ENCODE assay signal across 13 cellular contexts in the genomic region with DNA sequence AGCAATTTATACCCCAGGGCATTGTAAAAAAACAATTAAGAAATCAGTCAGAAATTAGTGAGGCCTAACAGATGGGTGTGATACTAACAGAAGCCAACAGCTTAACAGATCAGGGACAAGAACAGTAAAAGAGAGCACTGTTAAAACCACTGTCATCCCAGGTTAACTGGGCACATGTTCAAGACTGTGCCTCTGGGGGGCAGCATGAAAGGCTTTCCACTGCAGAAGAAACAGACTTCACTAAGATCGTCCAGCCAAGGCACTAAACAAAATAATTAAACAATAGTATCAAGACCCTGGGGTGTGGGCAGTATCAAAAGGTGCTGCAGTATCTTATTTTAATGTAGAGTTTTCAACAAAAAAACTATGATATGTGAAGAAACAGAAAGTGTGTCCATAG. TPM values are rescaled to one million over a fixed set of nuclear protein-coding genes. Genes with fewer than 3 reads are reported as not detected.
A peak's percentile ranks its signal among the peaks of the same experiment; 100 is the strongest.
DNase-seq lines count a peak whose midpoint lies in the region; ATAC-seq and TF ChIP-seq lines count a peak whose summit lies in the region.
"Had no signal": no experiment of that assay in that cellular context is flagged by ENCODE, and none has a peak within 500 bp of the region (broad histone marks: within the 10 kb centered on the region; RNA-seq: fewer than 3 reads in every experiment).

No MANE protein-coding gene starts in this region.

- no peak overlapping the region for H3K4me2 ChIP-seq in OCI-LY7 (ENCODE audit: low read length)

- no peak overlapping the region for H3K9ac ChIP-seq in colonic mucosa (ENCODE audit: low read depth in 2 of 2, low read length in 2 of 2)

- H3K9me3 ChIP-seq in OCI-LY7 (ENCODE audit: low read length) = no peaks in the 10 kb centered on the region
- no peaks in the 10 kb centered on the region for H3K9me3 ChIP-seq in colonic mucosa

- no peak overlapping the region for H3K4me3 ChIP-seq in OCI-LY7 (ENCODE audit: low read depth, low read length, poor library complexity, severe bottlenecking)
- H3K4me3 ChIP-seq in epithelial cell of proximal tubule (ENCODE audit: low read depth, low read length) = no peak overlapping the region
- H3K4me3 ChIP-seq in colonic mucosa = no peak overlapping the region

- no peaks in the 10 kb centered on the region for H3K9me2 ChIP-seq in OCI-LY7 (ENCODE audit: insufficient read depth, low read length)

- in situ Hi-C loops in ACHN (cut with HindIII; ENCODE audit: low pct_ligation_motif_present, low pct_unique_long_range_greater_than_20kb, low sequenced_read_pairs) = no loop called here

- no peak overlapping the region for H2AFZ ChIP-seq in OCI-LY7 (ENCODE audit: low read length)

- peak; percentile 49 for TF ChIP-seq CTCF in GM12872 (IDR thresholded peaks at IDR 0.05; ENCODE audit: insufficient read depth, low read depth, low read length)
- TF ChIP-seq CTCF in OCI-LY7 (conservative IDR thresholded peaks at IDR 0.05; ENCODE audit: low read length) = peak; percentile 37
- peak; percentile 55 for TF ChIP-seq CTCF in epithelial cell of proximal tubule (conservative IDR thresholded peaks at IDR 0.05; ENCODE audit: low read depth, low read length)
- no peak for TF ChIP-seq CTCF in colonic mucosa (IDR thresholded peaks at IDR 0.05)

- H3K36me3 ChIP-seq in OCI-LY7 (ENCODE audit: insufficient read depth, low read length) = no peaks in the 10 kb centered on the region
- no peaks in the 10 kb centered on the region for H3K36me3 ChIP-seq in colonic mucosa

- POLR2A ChIA-PET in OCI-LY7 (lab: Charles Lee) = interaction anchor here (1.1 kb wide), 1 partner anchor 109 kb away, joined by 3 read pairs; no protein-coding TSS in a partner anchor

- no peak for ATAC-seq in left cardiac atrium
- ATAC-seq: stimulated activated naive B cell treated with anti-CD40 and anti-IgM and Interleukin-4, amounts not matched to agents 10 μg/mL and 1 μg/mL and 100 μg/mL, for 72 hours had no signal

- H3K27me3 ChIP-seq in colonic mucosa = no peaks in the 10 kb centered on the region

- DNase-seq in ACHN (peak; percentile 1), OCI-LY7 (ENCODE audit: low spot score) (no peak), epithelial cell of proximal tubule (ENCODE audit: low read depth) (no peak), activated gamma-delta T cell treated with Interleukin-2 at 50 U/mL for 16 hours (no peak), iPS-NIHi11 (ENCODE audit: low spot score) (no peak), colonic mucosa (no peak), left cardiac atrium (no peak)
- DNase-seq: GF-D8; NCI-H748 treated with DMSO at 0.1 percent for 48 hours; SIG-M5; stimulated activated CD4-positive, alpha-beta T cell treated with anti-CD3 and anti-CD28 coated beads, Interleukin-4, amount 100 ng/mL, for 1 hour; stimulated activated naive B cell treated with anti-CD40 and anti-IgM and Interleukin-4, amounts not matched to agents 10 μg/mL and 1 μg/mL and 100 μg/mL, for 72 hours had no signal

- CTCF ChIA-PET in OCI-LY7 (lab: Charles Lee; ENCODE audit: unreplicated experiment) = no interaction called here

- no TSS peak for BruUV-seq in OCI-LY7 (replicated peaks; lab: Mats Ljungman, UMichigan)

- no peak overlapping the region for H3K27ac ChIP-seq in OCI-LY7 (ENCODE audit: low read depth, low read length, poor library complexity, severe bottlenecking)
- no peak overlapping the region for H3K27ac ChIP-seq in colonic mucosa

- intact Hi-C loops in OCI-LY7 (cut with micrococcal nuclease; ENCODE audit: unreplicated experiment) = no loop called here
- intact Hi-C loops in colonic mucosa (cut with DNase I) = no loop called here
- intact Hi-C loops in left cardiac atrium (cut with DNase I) = no loop called here

- no peaks in the 10 kb centered on the region for H4K20me1 ChIP-seq in OCI-LY7 (ENCODE audit: insufficient read depth, low read length)

- H3K4me1 ChIP-seq in OCI-LY7 (ENCODE audit: insufficient read depth, low read length, poor library complexity, severe bottlenecking) (no peaks in the 10 kb centered on the region), colonic mucosa (no peaks in the 10 kb centered on the region)

- no peaks in the 10 kb centered on the region for H3K79me2 ChIP-seq in OCI-LY7 (ENCODE audit: insufficient read depth, low read depth, low read length)

RNA-seq across cellular contexts. Expression of a gene that starts 43.5 kb away (rescaled TPM):
- not detected in 2 replicates for total RNA-seq in OCI-LY7 (2014; rRNA removed; shearing (Covaris generic))
- total RNA-seq in OCI-LY7 (2022) (not detected in 2 replicates), epithelial cell of proximal tubule (7.6 and 19.0 TPM in 2 replicates), colonic mucosa (1 to 10 TPM; 1.8 to 1.9 TPM), left cardiac atrium (1 to 10 TPM; 1.6 to 6.9 TPM)
